ENCODE assay signal across 1 cellular context in the genomic region with DNA sequence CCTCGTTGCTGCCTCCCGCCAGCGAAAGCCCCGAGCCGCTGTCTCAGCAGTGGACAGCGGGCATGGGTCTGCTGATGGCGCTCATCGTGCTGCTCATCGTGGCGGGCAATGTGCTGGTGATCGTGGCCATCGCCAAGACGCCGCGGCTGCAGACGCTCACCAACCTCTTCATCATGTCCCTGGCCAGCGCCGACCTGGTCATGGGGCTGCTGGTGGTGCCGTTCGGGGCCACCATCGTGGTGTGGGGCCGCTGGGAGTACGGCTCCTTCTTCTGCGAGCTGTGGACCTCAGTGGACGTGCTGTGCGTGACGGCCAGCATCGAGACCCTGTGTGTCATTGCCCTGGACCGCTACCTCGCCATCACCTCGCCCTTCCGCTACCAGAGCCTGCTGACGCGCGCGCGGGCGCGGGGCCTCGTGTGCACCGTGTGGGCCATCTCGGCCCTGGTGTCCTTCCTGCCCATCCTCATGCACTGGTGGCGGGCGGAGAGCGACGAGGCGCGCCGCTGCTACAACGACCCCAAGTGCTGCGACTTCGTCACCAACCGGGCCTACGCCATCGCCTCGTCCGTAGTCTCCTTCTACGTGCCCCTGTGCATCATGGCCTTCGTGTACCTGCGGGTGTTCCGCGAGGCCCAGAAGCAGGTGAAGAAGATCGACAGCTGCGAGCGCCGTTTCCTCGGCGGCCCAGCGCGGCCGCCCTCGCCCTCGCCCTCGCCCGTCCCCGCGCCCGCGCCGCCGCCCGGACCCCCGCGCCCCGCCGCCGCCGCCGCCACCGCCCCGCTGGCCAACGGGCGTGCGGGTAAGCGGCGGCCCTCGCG.
TF ChIP-seq lines count a peak whose summit lies in the region.

No MANE protein-coding gene starts in this region.

TF ChIP-seq in H1, 55 proteins besides CTCF, POLR2A, EP300 and RAD21 (continued from another document):
- TF ChIP-seq, protein P1, sequence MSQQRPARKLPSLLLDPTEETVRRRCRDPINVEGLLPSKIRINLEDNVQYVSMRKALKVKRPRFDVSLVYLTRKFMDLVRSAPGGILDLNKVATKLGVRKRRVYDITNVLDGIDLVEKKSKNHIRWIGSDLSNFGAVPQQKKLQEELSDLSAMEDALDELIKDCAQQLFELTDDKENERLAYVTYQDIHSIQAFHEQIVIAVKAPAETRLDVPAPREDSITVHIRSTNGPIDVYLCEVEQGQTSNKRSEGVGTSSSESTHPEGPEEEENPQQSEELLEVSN (IDR thresholded peaks at IDR 0.05) = peak; percentile 88
- TF ChIP-seq CHD2 (IDR thresholded peaks at IDR 0.05; ENCODE audit: low read length) (no peak), PHF8 (conservative IDR thresholded peaks at IDR 0.05; ENCODE audit: low read depth, low read length) (no peak), CREB1 (IDR thresholded peaks at IDR 0.05) (peak; percentile 73; the same call in 1 of the 2 replicates), POU5F1 (IDR thresholded peaks at IDR 0.05; ENCODE audit: low read depth, low read length) (no peak), NANOG (IDR thresholded peaks at IDR 0.05; ENCODE audit: insufficient read depth, low read depth, low read length, poor library complexity, severe bottlenecking) (no peak), TBP (IDR thresholded peaks at IDR 0.05; ENCODE audit: low read depth, low read length) (no peak), ZNF274 (IDR thresholded peaks at IDR 0.05; ENCODE audit: borderline replicate concordance, extremely low read depth, low read length) (no peak), HDAC2 (IDR thresholded peaks at IDR 0.05; ENCODE audit: borderline replicate concordance in 1 of 2, low read depth in 2 of 2, low read length in 2 of 2) (no peak), CBX5 (IDR thresholded peaks at IDR 0.05; ENCODE audit: low read depth, low read length) (no peak), TEAD4 (IDR thresholded peaks at IDR 0.05; ENCODE audit: low read depth, low read length) (no peak), RXRA (IDR thresholded peaks at IDR 0.05; ENCODE audit: insufficient read depth, low read depth, low read length) (no peak), BRCA1 (IDR thresholded peaks at IDR 0.05; ENCODE audit: low read depth, low read length) (no peak), BCL11A (IDR thresholded peaks at IDR 0.05; ENCODE audit: low read depth in 2 of 2, low read length in 2 of 2) (no peak), BACH1 (IDR thresholded peaks at IDR 0.05; ENCODE audit: low read length) (no peak), SP4 (IDR thresholded peaks at IDR 0.05; ENCODE audit: low read length) (no peak), CBX8 (IDR thresholded peaks at IDR 0.05; ENCODE audit: borderline replicate concordance, low read depth, low read length) (no peak), SIRT6 (IDR thresholded peaks at IDR 0.05; ENCODE audit: low read length) (no peak), ATF3 (IDR thresholded peaks at IDR 0.05; ENCODE audit: insufficient read depth, low read depth, low read length) (no peak), TAF7 (optimal IDR thresholded peaks at IDR 0.05; ENCODE audit: borderline replicate concordance, low read depth, low read length) (no peak), SIX5 (IDR thresholded peaks at IDR 0.05; ENCODE audit: low read depth, low read length) (no peak), CEBPB (IDR thresholded peaks at IDR 0.05; ENCODE audit: low read depth, low read length) (no peak), EGR1 (IDR thresholded peaks at IDR 0.05; ENCODE audit: borderline replicate concordance, low read depth, low read length) (no peak), SRF (IDR thresholded peaks at IDR 0.05; ENCODE audit: low read depth, low read length) (no peak), YY1 (IDR thresholded peaks at IDR 0.05; ENCODE audit: low read depth, low read length) (no peak), KDM1A (IDR thresholded peaks at IDR 0.05; ENCODE audit: borderline replicate concordance, low read length) (peak; percentile 56; the same call in 1 of the 2 replicates), NRF1 (IDR thresholded peaks at IDR 0.05; ENCODE audit: low read depth, low read length) (no peak), KDM5A (IDR thresholded peaks at IDR 0.05; ENCODE audit: low read length) (no peak), TCF12 (IDR thresholded peaks at IDR 0.05; ENCODE audit: low read depth, low read length) (no peak), HDAC6 (IDR thresholded peaks at IDR 0.05; ENCODE audit: low read depth, low read length) (no peak), CHD1 (IDR thresholded peaks at IDR 0.05; ENCODE audit: low read depth, low read length) (no peak), GABPA (IDR thresholded peaks at IDR 0.05; ENCODE audit: borderline replicate concordance, insufficient read depth, low read length) (no peak), TAF1 (IDR thresholded peaks at IDR 0.05; ENCODE audit: low read depth, low read length) (no peak), JUND (IDR thresholded peaks at IDR 0.05; ENCODE audit: low read length) (no peak), ASH2L (IDR thresholded peaks at IDR 0.05; ENCODE audit: low read length) (no peak), JUN (IDR thresholded peaks at IDR 0.05; ENCODE audit: low read depth, low read length) (no peak), RFX5 (IDR thresholded peaks at IDR 0.05; ENCODE audit: borderline replicate concordance, low read depth, low read length) (no peak), SAP30 (IDR thresholded peaks at IDR 0.05; ENCODE audit: insufficient read depth, insufficient replicate concordance, low read length) (no peak), GTF2F1 (IDR thresholded peaks at IDR 0.05; ENCODE audit: borderline replicate concordance, low read depth, low read length) (no peak), EZH2 (IDR thresholded peaks at IDR 0.05; ENCODE audit: low read depth, low read length, severe bottlenecking) (peak; percentile 92), SUZ12 (IDR thresholded peaks at IDR 0.05; ENCODE audit: low read length) (peak; percentile 92), KDM4A (IDR thresholded peaks at IDR 0.05; ENCODE audit: low read depth, low read length, severe bottlenecking) (peak; percentile 92), POLR2AphosphoS5 (IDR thresholded peaks at IDR 0.05; ENCODE audit: low read depth, low read length) (no peak), FOSL1 (IDR thresholded peaks at IDR 0.05; ENCODE audit: insufficient read depth, low read depth, low read length) (no peak)
- TF ChIP-seq, protein P2, sequence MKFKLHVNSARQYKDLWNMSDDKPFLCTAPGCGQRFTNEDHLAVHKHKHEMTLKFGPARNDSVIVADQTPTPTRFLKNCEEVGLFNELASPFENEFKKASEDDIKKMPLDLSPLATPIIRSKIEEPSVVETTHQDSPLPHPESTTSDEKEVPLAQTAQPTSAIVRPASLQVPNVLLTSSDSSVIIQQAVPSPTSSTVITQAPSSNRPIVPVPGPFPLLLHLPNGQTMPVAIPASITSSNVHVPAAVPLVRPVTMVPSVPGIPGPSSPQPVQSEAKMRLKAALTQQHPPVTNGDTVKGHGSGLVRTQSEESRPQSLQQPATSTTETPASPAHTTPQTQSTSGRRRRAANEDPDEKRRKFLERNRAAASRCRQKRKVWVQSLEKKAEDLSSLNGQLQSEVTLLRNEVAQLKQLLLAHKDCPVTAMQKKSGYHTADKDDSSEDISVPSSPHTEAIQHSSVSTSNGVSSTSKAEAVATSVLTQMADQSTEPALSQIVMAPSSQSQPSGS (IDR thresholded peaks at IDR 0.05; ENCODE audit: low read length) = no peak
- TF ChIP-seq, protein P3, sequence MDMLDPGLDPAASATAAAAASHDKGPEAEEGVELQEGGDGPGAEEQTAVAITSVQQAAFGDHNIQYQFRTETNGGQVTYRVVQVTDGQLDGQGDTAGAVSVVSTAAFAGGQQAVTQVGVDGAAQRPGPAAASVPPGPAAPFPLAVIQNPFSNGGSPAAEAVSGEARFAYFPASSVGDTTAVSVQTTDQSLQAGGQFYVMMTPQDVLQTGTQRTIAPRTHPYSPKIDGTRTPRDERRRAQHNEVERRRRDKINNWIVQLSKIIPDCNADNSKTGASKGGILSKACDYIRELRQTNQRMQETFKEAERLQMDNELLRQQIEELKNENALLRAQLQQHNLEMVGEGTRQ (IDR thresholded peaks at IDR 0.05; ENCODE audit: low read length) = no peak
- TF ChIP-seq, protein P4, sequence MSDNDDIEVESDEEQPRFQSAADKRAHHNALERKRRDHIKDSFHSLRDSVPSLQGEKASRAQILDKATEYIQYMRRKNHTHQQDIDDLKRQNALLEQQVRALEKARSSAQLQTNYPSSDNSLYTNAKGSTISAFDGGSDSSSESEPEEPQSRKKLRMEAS (IDR thresholded peaks at IDR 0.05) = peak; percentile 94
